In the genomic region with DNA sequence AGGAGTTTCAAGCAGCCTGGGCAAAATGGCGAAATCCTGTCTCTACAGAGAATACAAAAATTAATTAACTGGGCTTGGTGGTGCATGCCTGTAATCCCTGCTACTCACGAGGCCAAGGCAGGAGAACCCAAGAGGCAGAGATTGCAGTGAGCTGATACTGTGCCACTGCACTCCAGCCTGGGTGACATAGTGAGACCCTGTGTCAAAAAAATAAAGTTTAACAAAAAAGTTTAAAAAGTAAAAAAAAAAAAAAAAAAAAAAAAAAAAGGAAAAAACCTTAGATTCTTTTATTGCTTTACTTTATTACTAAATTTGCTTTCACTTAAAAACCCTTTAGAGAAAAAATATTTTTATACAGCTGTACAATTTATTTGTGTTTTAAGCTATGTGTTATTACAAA, we compare ENCODE assay signal across 2 cellular contexts.
TF ChIP-seq lines count a peak whose summit lies in the region.

No MANE protein-coding gene starts in this region.

TF ChIP-seq in GM23338, 12 proteins besides CTCF, POLR2A, EP300 and RAD21:
- TF ChIP-seq, protein P1, sequence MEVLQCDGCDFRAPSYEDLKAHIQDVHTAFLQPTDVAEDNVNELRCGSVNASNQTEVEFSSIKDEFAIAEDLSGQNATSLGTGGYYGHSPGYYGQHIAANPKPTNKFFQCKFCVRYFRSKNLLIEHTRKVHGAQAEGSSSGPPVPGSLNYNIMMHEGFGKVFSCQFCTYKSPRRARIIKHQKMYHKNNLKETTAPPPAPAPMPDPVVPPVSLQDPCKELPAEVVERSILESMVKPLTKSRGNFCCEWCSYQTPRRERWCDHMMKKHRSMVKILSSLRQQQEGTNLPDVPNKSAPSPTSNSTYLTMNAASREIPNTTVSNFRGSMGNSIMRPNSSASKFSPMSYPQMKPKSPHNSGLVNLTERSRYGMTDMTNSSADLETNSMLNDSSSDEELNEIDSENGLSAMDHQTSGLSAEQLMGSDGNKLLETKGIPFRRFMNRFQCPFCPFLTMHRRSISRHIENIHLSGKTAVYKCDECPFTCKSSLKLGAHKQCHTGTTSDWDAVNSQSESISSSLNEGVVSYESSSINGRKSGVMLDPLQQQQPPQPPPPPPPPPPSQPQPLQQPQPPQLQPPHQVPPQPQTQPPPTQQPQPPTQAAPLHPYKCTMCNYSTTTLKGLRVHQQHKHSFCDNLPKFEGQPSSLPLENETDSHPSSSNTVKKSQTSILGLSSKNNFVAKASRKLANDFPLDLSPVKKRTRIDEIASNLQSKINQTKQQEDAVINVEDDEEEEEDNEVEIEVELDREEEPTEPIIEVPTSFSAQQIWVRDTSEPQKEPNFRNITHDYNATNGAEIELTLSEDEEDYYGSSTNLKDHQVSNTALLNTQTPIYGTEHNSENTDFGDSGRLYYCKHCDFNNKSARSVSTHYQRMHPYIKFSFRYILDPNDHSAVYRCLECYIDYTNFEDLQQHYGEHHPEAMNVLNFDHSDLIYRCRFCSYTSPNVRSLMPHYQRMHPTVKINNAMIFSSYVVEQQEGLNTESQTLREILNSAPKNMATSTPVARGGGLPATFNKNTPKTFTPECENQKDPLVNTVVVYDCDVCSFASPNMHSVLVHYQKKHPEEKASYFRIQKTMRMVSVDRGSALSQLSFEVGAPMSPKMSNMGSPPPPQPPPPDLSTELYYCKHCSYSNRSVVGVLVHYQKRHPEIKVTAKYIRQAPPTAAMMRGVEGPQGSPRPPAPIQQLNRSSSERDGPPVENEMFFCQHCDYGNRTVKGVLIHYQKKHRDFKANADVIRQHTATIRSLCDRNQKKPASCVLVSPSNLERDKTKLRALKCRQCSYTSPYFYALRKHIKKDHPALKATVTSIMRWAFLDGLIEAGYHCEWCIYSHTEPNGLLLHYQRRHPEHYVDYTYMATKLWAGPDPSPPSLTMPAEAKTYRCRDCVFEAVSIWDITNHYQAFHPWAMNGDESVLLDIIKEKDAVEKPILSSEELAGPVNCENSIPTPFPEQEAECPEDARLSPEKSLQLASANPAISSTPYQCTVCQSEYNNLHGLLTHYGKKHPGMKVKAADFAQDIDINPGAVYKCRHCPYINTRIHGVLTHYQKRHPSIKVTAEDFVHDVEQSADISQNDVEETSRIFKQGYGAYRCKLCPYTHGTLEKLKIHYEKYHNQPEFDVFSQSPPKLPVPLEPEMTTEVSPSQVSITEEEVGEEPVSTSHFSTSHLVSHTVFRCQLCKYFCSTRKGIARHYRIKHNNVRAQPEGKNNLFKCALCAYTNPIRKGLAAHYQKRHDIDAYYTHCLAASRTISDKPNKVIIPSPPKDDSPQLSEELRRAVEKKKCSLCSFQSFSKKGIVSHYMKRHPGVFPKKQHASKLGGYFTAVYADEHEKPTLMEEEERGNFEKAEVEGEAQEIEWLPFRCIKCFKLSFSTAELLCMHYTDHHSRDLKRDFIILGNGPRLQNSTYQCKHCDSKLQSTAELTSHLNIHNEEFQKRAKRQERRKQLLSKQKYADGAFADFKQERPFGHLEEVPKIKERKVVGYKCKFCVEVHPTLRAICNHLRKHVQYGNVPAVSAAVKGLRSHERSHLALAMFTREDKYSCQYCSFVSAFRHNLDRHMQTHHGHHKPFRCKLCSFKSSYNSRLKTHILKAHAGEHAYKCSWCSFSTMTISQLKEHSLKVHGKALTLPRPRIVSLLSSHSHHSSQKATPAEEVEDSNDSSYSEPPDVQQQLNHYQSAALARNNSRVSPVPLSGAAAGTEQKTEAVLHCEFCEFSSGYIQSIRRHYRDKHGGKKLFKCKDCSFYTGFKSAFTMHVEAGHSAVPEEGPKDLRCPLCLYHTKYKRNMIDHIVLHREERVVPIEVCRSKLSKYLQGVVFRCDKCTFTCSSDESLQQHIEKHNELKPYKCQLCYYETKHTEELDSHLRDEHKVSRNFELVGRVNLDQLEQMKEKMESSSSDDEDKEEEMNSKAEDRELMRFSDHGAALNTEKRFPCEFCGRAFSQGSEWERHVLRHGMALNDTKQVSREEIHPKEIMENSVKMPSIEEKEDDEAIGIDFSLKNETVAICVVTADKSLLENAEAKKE (CRISPR knock-in tag; IDR thresholded peaks at IDR 0.05), result no peak
TF ChIP-seq in GM23338: peak in this region for 0.

TF ChIP-seq in K562, 482 proteins besides CTCF, POLR2A, EP300 and RAD21:
- TF ChIP-seq, protein P2, sequence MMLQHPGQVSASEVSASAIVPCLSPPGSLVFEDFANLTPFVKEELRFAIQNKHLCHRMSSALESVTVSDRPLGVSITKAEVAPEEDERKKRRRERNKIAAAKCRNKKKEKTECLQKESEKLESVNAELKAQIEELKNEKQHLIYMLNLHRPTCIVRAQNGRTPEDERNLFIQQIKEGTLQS (IDR thresholded peaks at IDR 0.05), result no peak
- TF ChIP-seq, protein P2 (CRISPR knock-in tag; conservative IDR thresholded peaks at IDR 0.05), result no peak
- no peak for TF ChIP-seq ZNF175 (CRISPR knock-in tag; IDR thresholded peaks at IDR 0.05; ENCODE audit: low read depth)
- no peak for TF ChIP-seq ZNF224 (CRISPR knock-in tag; IDR thresholded peaks at IDR 0.05)
- TF ChIP-seq KLF16 (IDR thresholded peaks at IDR 0.05), result no peak
- TF ChIP-seq, protein P3, sequence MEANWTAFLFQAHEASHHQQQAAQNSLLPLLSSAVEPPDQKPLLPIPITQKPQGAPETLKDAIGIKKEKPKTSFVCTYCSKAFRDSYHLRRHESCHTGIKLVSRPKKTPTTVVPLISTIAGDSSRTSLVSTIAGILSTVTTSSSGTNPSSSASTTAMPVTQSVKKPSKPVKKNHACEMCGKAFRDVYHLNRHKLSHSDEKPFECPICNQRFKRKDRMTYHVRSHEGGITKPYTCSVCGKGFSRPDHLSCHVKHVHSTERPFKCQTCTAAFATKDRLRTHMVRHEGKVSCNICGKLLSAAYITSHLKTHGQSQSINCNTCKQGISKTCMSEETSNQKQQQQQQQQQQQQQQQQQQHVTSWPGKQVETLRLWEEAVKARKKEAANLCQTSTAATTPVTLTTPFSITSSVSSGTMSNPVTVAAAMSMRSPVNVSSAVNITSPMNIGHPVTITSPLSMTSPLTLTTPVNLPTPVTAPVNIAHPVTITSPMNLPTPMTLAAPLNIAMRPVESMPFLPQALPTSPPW (CRISPR knock-in tag; IDR thresholded peaks at IDR 0.05), result no peak
- TF ChIP-seq, protein P4, sequence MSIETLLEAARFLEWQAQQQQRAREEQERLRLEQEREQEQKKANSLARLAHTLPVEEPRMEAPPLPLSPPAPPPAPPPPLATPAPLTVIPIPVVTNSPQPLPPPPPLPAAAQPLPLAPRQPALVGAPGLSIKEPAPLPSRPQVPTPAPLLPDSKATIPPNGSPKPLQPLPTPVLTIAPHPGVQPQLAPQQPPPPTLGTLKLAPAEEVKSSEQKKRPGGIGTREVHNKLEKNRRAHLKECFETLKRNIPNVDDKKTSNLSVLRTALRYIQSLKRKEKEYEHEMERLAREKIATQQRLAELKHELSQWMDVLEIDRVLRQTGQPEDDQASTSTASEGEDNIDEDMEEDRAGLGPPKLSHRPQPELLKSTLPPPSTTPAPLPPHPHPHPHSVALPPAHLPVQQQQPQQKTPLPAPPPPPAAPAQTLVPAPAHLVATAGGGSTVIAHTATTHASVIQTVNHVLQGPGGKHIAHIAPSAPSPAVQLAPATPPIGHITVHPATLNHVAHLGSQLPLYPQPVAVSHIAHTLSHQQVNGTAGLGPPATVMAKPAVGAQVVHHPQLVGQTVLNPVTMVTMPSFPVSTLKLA (conservative IDR thresholded peaks at IDR 0.05), result no peak
- TF ChIP-seq CBX5 (IDR thresholded peaks at IDR 0.05; ENCODE audit: borderline replicate concordance, low read depth), result no peak
- TF ChIP-seq ZNF57 (CRISPR knock-in tag; IDR thresholded peaks at IDR 0.05), result no peak
- TF ChIP-seq ZNF384 (IDR thresholded peaks at IDR 0.05; ENCODE audit: low read depth, low read length), result peak; percentile 73; the same call in 1 of the 2 replicates
- TF ChIP-seq POU5F1 (IDR thresholded peaks at IDR 0.05; ENCODE audit: borderline replicate concordance, low read depth, low read length, partially characterized antibody), result no peak
- no peak for TF ChIP-seq ATF7 (IDR thresholded peaks at IDR 0.05)
- no peak for TF ChIP-seq NR3C1 (CRISPR knock-in tag; IDR thresholded peaks at IDR 0.05)
- no peak for TF ChIP-seq CBFA2T3 (IDR thresholded peaks at IDR 0.05)
- TF ChIP-seq KHSRP (IDR thresholded peaks at IDR 0.05), result no peak
- TF ChIP-seq, protein P5, sequence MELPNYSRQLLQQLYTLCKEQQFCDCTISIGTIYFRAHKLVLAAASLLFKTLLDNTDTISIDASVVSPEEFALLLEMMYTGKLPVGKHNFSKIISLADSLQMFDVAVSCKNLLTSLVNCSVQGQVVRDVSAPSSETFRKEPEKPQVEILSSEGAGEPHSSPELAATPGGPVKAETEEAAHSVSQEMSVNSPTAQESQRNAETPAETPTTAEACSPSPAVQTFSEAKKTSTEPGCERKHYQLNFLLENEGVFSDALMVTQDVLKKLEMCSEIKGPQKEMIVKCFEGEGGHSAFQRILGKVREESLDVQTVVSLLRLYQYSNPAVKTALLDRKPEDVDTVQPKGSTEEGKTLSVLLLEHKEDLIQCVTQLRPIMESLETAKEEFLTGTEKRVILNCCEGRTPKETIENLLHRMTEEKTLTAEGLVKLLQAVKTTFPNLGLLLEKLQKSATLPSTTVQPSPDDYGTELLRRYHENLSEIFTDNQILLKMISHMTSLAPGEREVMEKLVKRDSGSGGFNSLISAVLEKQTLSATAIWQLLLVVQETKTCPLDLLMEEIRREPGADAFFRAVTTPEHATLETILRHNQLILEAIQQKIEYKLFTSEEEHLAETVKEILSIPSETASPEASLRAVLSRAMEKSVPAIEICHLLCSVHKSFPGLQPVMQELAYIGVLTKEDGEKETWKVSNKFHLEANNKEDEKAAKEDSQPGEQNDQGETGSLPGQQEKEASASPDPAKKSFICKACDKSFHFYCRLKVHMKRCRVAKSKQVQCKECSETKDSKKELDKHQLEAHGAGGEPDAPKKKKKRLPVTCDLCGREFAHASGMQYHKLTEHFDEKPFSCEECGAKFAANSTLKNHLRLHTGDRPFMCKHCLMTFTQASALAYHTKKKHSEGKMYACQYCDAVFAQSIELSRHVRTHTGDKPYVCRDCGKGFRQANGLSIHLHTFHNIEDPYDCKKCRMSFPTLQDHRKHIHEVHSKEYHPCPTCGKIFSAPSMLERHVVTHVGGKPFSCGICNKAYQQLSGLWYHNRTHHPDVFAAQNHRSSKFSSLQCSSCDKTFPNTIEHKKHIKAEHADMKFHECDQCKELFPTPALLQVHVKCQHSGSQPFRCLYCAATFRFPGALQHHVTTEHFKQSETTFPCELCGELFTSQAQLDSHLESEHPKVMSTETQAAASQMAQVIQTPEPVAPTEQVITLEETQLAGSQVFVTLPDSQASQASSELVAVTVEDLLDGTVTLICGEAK (IDR thresholded peaks at IDR 0.05), result peak; percentile 77
- TF ChIP-seq, protein P5 (CRISPR knock-in tag; IDR thresholded peaks at IDR 0.05), result peak; percentile 83
- TF ChIP-seq SLC30A9 (CRISPR knock-in tag; IDR thresholded peaks at IDR 0.05), result no peak
- TF ChIP-seq ZNF165 (CRISPR knock-in tag; IDR thresholded peaks at IDR 0.05; ENCODE audit: borderline replicate concordance), result no peak
- TF ChIP-seq ZC3H4 (CRISPR knock-in tag; IDR thresholded peaks at IDR 0.05; ENCODE audit: borderline replicate concordance), result no peak
TF ChIP-seq in K562: peak in this region for 2.
